26 cellular contexts compared by ENCODE assay signal in genomic region chr20:44465001-44465560, GRCh38. TPM values are rescaled to one million over a fixed set of nuclear protein-coding genes. Genes with fewer than 3 reads are reported as not detected.
DNase-seq lines count a peak whose midpoint lies in the region; ATAC-seq, FAIRE-seq and TF ChIP-seq lines count a peak whose summit lies in the region.
"Had no signal": no experiment of that assay in that cellular context is flagged by ENCODE, and none has a peak within 500 bp of the region (broad histone marks: within the 10 kb centered on the region; RNA-seq: fewer than 3 reads in every experiment).

No MANE protein-coding gene starts in this region.

- H3K27me3 ChIP-seq in GM12878 (replicated peaks in 1 of 2; ENCODE audit: control insufficient read depth in 2 of 2, insufficient read depth in 2 of 2, low read length in 1 of 2) (no peaks in the 10 kb centered on the region; a peak in 1 of 4 replicates), HepG2 (ENCODE audit: control insufficient read depth in 1 of 2, insufficient read depth in 2 of 2, low read length in 2 of 2) (no peaks in the 10 kb centered on the region), testis (no peaks in the 10 kb centered on the region), BE2C (no peaks in the 10 kb centered on the region)
- H3K27me3 ChIP-seq: BLaER1, brain microvascular endothelial cell, upper lobe of left lung had no signal

- H3K4me3 ChIP-seq in GM12878, result no peak overlapping the region
- no peak overlapping the region for H3K4me3 ChIP-seq in HepG2 (replicated peaks in 1 of 3; ENCODE audit: insufficient read depth in 1 of 3, low read depth in 2 of 3, low read length in 3 of 3)
- no peak overlapping the region for H3K4me3 ChIP-seq in testis
- H3K4me3 ChIP-seq in BE2C (ENCODE audit: low read depth, low read length), result no peak overlapping the region
- H3K4me3 ChIP-seq: BLaER1, upper lobe of left lung had no signal

- no peaks in the 10 kb centered on the region for H3K9me3 ChIP-seq in GM12878 (replicated peaks; ENCODE audit: control insufficient read depth, insufficient read depth, low read length)
- H3K9me3 ChIP-seq in HepG2 (ENCODE audit: low read length), result no peaks in the 10 kb centered on the region
- H3K9me3 ChIP-seq in testis, result no peaks in the 10 kb centered on the region
- no peaks in the 10 kb centered on the region for H3K9me3 ChIP-seq in BE2C
- H3K9me3 ChIP-seq: BLaER1, upper lobe of left lung had no signal

- H3K9ac ChIP-seq in GM12878 (ENCODE audit: control insufficient read depth, insufficient read depth, low read length) (no peak overlapping the region), HepG2 (ENCODE audit: insufficient read depth, low read depth, low read length) (no peak overlapping the region)
- H3K9ac ChIP-seq: BLaER1, KMS-11 had no signal

- no peak for TF ChIP-seq EP300 in GM12878 (IDR thresholded peaks at IDR 0.05; ENCODE audit: borderline replicate concordance in 1 of 2, control insufficient read depth in 1 of 2, low read depth in 2 of 2, low read length in 2 of 2)
- TF ChIP-seq EP300 in HepG2 (IDR thresholded peaks at IDR 0.05; ENCODE audit: low read depth in 2 of 2, low read length in 2 of 2), result no peak
- no peak for TF ChIP-seq EP300 in HepG2 (CRISPR knock-in tag; IDR thresholded peaks at IDR 0.05; ENCODE audit: borderline replicate concordance)

- TF ChIP-seq CTCF in GM12878 (IDR thresholded peaks at IDR 0.05 in 2 of 3, conservative IDR thresholded peaks at IDR 0.05 in 1 of 3; ENCODE audit: control insufficient read depth in 2 of 3, extremely low read depth in 1 of 3, insufficient read depth in 1 of 3, low read depth in 3 of 3, low read length in 3 of 3), result no peak
- TF ChIP-seq CTCF in HepG2 (CRISPR knock-in tag; IDR thresholded peaks at IDR 0.05), result no peak
- TF ChIP-seq CTCF in testis (IDR thresholded peaks at IDR 0.05), result no peak
- no peak for TF ChIP-seq CTCF in BE2C (IDR thresholded peaks at IDR 0.05; ENCODE audit: low read depth, low read length)

- intact Hi-C loops in GM12878 (cut with micrococcal nuclease; ENCODE audit: unreplicated experiment), result no loop called here
- intact Hi-C loops in HepG2 (cut with micrococcal nuclease; ENCODE audit: unreplicated experiment), result no loop called here
- intact Hi-C loops in testis (cut with DNase I; ENCODE audit: low total_unique reads), result no loop called here

- POLR2A ChIA-PET in GM12878 (lab: Charles Lee), result no interaction called here
- POLR2A ChIA-PET in HepG2 (lab: Yijun Ruan, JAX), result interaction anchor here (0.8 to 1.3 kb wide), 3 partner anchors 10 to 53 kb away, joined by 3 to 5 read pairs (median 5); partner anchors contain the start of gene TTPAL

- SMC1A ChIA-PET in GM12878 (lab: Charles Lee; ENCODE audit: uncharacterized antibody, unreplicated experiment), result no interaction called here

- WGBS in GM12878 (ENCODE audit: insufficient coverage, insufficient replicate concordance, low lambda C conversion rate, missing lambda C conversion rate), result 8% methylated on average over 3 of the region's 3 CpGs
- 27% methylated on average over 3 of the region's 3 CpGs for WGBS in HepG2 (ENCODE audit: low lambda C conversion rate)
- WGBS in testis, 2 donors, result 64 to 75% methylated on average over 3 of the region's 3 CpGs

- CTCF ChIA-PET in GM12878 (lab: Yijun Ruan, JAX) (interaction anchor here (0.7 to 1.3 kb wide), 2 partner anchors 145 to 154 kb away, joined by 3 read pairs; partner anchors contain the start of gene FITM2), HepG2 (lab: Yijun Ruan, JAX; ENCODE audit: low intra/inter-chr PET ratio, low total read pairs) (no interaction called here)

- no peak for TF ChIP-seq RAD21 in GM12878 (IDR thresholded peaks at IDR 0.05; ENCODE audit: insufficient read depth, low read depth, low read length)
- TF ChIP-seq RAD21 in HepG2 (CRISPR knock-in tag; IDR thresholded peaks at IDR 0.05), result no peak

- no peaks in the 10 kb centered on the region for H3K79me2 ChIP-seq in GM12878 (ENCODE audit: control insufficient read depth, insufficient read depth, low read length)
- H3K79me2 ChIP-seq in HepG2 (ENCODE audit: insufficient read depth, low read length), result no peaks in the 10 kb centered on the region

- no peak for FAIRE-seq in GM12878 (lab: Jason Lieb, UNC)
- FAIRE-seq in HepG2 (lab: Jason Lieb, UNC), result no peak
- FAIRE-seq: A204.1, colon, H1 had no signal

- no peaks in the 10 kb centered on the region for H3K36me3 ChIP-seq in GM12878 (ENCODE audit: control insufficient read depth in 2 of 2, insufficient read depth in 2 of 2, low read length in 1 of 2)
- H3K36me3 ChIP-seq in HepG2 (replicated peaks in 1 of 2; ENCODE audit: control insufficient read depth in 1 of 2, insufficient read depth in 2 of 2, low read length in 2 of 2), result no peaks in the 10 kb centered on the region
- no peaks in the 10 kb centered on the region for H3K36me3 ChIP-seq in testis (ENCODE audit: low read depth, missing control alignments)
- H3K36me3 ChIP-seq in BE2C, result no peaks in the 10 kb centered on the region
- H3K36me3 ChIP-seq: BLaER1, brain microvascular endothelial cell, upper lobe of left lung had no signal

- H3K4me2 ChIP-seq in GM12878 (ENCODE audit: control insufficient read depth, insufficient read depth) (no peak overlapping the region), HepG2 (ENCODE audit: low read depth, low read length) (no peak overlapping the region)
- H3K4me2 ChIP-seq: BLaER1, KMS-11 had no signal

- H2AFZ ChIP-seq in GM12878 (ENCODE audit: control insufficient read depth, low read depth, low read length) (no peak overlapping the region), HepG2 (ENCODE audit: low read length) (no peak overlapping the region)

- H3K27ac ChIP-seq in GM12878 (ENCODE audit: control insufficient read depth, insufficient read depth) (no peak overlapping the region), HepG2 (ENCODE audit: extremely low read length, insufficient read depth, low read length) (no peak overlapping the region), testis (peak overlapping the region; percentile 63 to 70)
- H3K27ac ChIP-seq: BLaER1, brain microvascular endothelial cell, KMS-11 had no signal

- in situ Hi-C loops in GM12878 (cut with MboI) (no loop called here), HepG2 (cut with HindIII; ENCODE audit: extremely low pct_ligation_motif_present, low pct_unique_long_range_greater_than_20kb) (no loop called here)

- H4K20me1 ChIP-seq in GM12878 (ENCODE audit: control insufficient read depth, insufficient read depth) (no peaks in the 10 kb centered on the region), HepG2 (ENCODE audit: insufficient read depth, low read length) (no peaks in the 10 kb centered on the region)
- H4K20me1 ChIP-seq: BLaER1 had no signal

- TF ChIP-seq POLR2A in GM12878 (IDR thresholded peaks at IDR 0.05; ENCODE audit: low read depth, low read length) (no peak), HepG2 (IDR thresholded peaks at IDR 0.05; ENCODE audit: insufficient read depth in 1 of 2, low read depth in 2 of 2, low read length in 2 of 2) (no peak), testis (IDR thresholded peaks at IDR 0.05) (no peak)

- H3K4me1 ChIP-seq in GM12878 (ENCODE audit: control insufficient read depth, insufficient read depth, low read length) (no peaks in the 10 kb centered on the region), HepG2 (ENCODE audit: insufficient read depth, low read length) (peaks cover 67% of the 10 kb centered on the region), testis (peaks cover 22% of the 10 kb centered on the region), BE2C (no peaks in the 10 kb centered on the region)
- H3K4me1 ChIP-seq: BLaER1 had no signal

- DNase-seq in NCI-H2196 (lab: John Stamatoyannopoulos, UW; ENCODE audit: unreplicated experiment) (peak; percentile 48), NCI-H2196 treated with DMSO at 0.1 percent for 48 hours (lab: John Stamatoyannopoulos, UW; ENCODE audit: unreplicated experiment) (no peak), GM12878 (ENCODE audit: low read depth, low spot score) (no peak), HepG2 (ENCODE audit: low spot score) (no peak), testis (no peak), HT-29 (ENCODE audit: low spot score) (no peak), BE2C (no peak)
- no peak for DNase-seq in stimulated activated CD4-positive, alpha-beta T cell treated with anti-CD3 and anti-CD28 coated beads, Interleukin-4, amount 100 ng/mL, for 1 hour
- DNase-seq: activated CD4-positive, alpha-beta T cell treated with anti-CD3 and anti-CD28 coated beads, Interleukin-2, amount 50 U/mL, for 48 hours; activated CD4-positive, CD25-positive, alpha-beta regulatory T cell; activated CD8-positive, alpha-beta memory T cell treated with anti-CD3 and anti-CD28 coated beads, Interleukin-2, amount 50 U/mL, for 4 hours; activated naive CD8-positive, alpha-beta T cell treated with anti-CD3 and anti-CD28 coated beads, Interleukin-2, amount 50 U/mL, for 24 hours; brain microvascular endothelial cell; DMS79 treated with DMSO at 0.1 percent for 48 hours; effector memory CD4-positive, alpha-beta T cell; left ventricle myocardium superior; NCI-H187; NCI-H446; right cardiac atrium; SIG-M5; upper lobe of left lung had no signal

- RAD21 ChIA-PET in GM12878 (lab: Charles Lee; ENCODE audit: unreplicated experiment), result no interaction called here

- ATAC-seq in GM12878 (no peak), HepG2 (no peak)
- ATAC-seq: activated naive CD8-positive, alpha-beta T cell treated with anti-CD3 and anti-CD28 coated beads, Interleukin-2, amount 50 U/mL, for 24 hours; left ventricle myocardium superior; right cardiac atrium had no signal

- BruUV-seq in GM12878 (replicated peaks; lab: Mats Ljungman, UMichigan) (no TSS peak), HepG2 (replicated peaks; lab: Mats Ljungman, UMichigan) (no TSS peak)

RNA-seq across cellular contexts. Expression of gene TTPAL, which starts 10.6 kb away (rescaled TPM):
- total RNA-seq in GM12878 (2013; cell fraction: nucleolus; rRNA removed), result 6.5 TPM in 2 replicates
- total RNA-seq in GM12878 (2014; rRNA removed), result 9.2 and 9.4 TPM in 2 replicates
- total RNA-seq in GM12878 (2014; rRNA removed; fragmentation: Illumina TruSeq; extraction: Trizol), result 9.2 and 9.3 TPM in 2 replicates
- 17.1 and 17.8 TPM in 2 replicates for total RNA-seq in GM12878 (2021)
- 6.7 TPM for polyA plus RNA-seq in GM12878 (2011; ENCODE audit: low read depth)
- polyA plus RNA-seq in GM12878 (2011; rRNA removed), result 3.9 and 5.2 TPM in 2 replicates
- polyA plus RNA-seq in GM12878 (2011; cell fraction: cytosol; rRNA removed), result 4.3 and 4.8 TPM in 2 replicates
- polyA plus RNA-seq in GM12878 (2011; cell fraction: nucleus; rRNA removed), result 4.6 and 7.0 TPM in 2 replicates
- polyA plus RNA-seq in GM12878 (2012), result 6.3 and 7.4 TPM in 2 replicates
- polyA plus RNA-seq in GM12878 (2014; fragmentation: Illumina TruSeq; extraction: Trizol), result 14.4 and 15.4 TPM in 2 replicates
- 1 to 10 TPM; 4.0 to 4.3 TPM for polyA plus RNA-seq in GM12878 (2014; fragmentation: Nextera tagmentation; extraction: Ambion mirVana)
- polyA plus RNA-seq in GM12878 (2014; rRNA removed), result 8.5 and 8.7 TPM in 2 replicates
- polyA plus RNA-seq in GM12878 (2016; fragmentation: Nextera tagmentation; extraction: Ambion mirVana), result 10 to 100 TPM; 19.7 to 24.0 TPM
- 6.1 and 8.4 TPM in 2 replicates for polyA minus RNA-seq in GM12878 (2011; rRNA and poly(A)+ RNA removed)
- 0.94 and 3.3 TPM in 2 replicates for polyA minus RNA-seq in GM12878 (2011; cell fraction: cytosol; rRNA and poly(A)+ RNA removed)
- 3.4 and 4.7 TPM in 2 replicates for polyA minus RNA-seq in GM12878 (2011; cell fraction: nucleus; rRNA and poly(A)+ RNA removed)
- 18.8 and 25.0 TPM in 2 replicates for total RNA-seq in HepG2 (2016; rRNA removed; fragmentation: Illumina TruSeq; extraction: Trizol)
- 5.5 and 6.4 TPM in 2 replicates for total RNA-seq in HepG2 (2016; cell fraction: cytosol; rRNA removed; fragmentation: Illumina TruSeq; extraction: Trizol; ENCODE audit: low read depth)
- 18.9 and 20.5 TPM in 2 replicates for total RNA-seq in HepG2 (2016; cell fraction: insoluble cytoplasmic fraction; rRNA removed; fragmentation: Illumina TruSeq; extraction: Trizol)
- total RNA-seq in HepG2 (2016; cell fraction: membrane; rRNA removed; fragmentation: Illumina TruSeq; extraction: Trizol), result 9.4 and 11.1 TPM in 2 replicates
- total RNA-seq in HepG2 (2016; cell fraction: nucleus; rRNA removed; fragmentation: Illumina TruSeq; extraction: Trizol), result 12.8 and 13.9 TPM in 2 replicates
- polyA plus RNA-seq in HepG2 (2011; rRNA removed), result 4.3 and 6.5 TPM in 2 replicates
- polyA plus RNA-seq in HepG2 (2011; cell fraction: cytosol; rRNA removed), result 2.9 and 4.0 TPM in 2 replicates
- 7.3 and 9.9 TPM in 2 replicates for polyA plus RNA-seq in HepG2 (2011; cell fraction: nucleus; rRNA removed)
- polyA plus RNA-seq in HepG2 (2012), result 6.4 and 9.2 TPM in 2 replicates
- polyA plus RNA-seq in HepG2 (2016; cell fraction: cytosol; fragmentation: Illumina TruSeq; extraction: Trizol; ENCODE audit: low read depth), result 0.79 and 1.3 TPM in 2 replicates
- 16.0 and 18.5 TPM in 2 replicates for polyA plus RNA-seq in HepG2 (2016; cell fraction: insoluble cytoplasmic fraction; fragmentation: Illumina TruSeq; extraction: Trizol; ENCODE audit: low read depth)
- 3.7 and 4.2 TPM in 2 replicates for polyA plus RNA-seq in HepG2 (2016; cell fraction: membrane; fragmentation: Illumina TruSeq; extraction: Trizol; ENCODE audit: low read depth)
- 19.0 and 22.5 TPM in 2 replicates for polyA plus RNA-seq in HepG2 (2016; cell fraction: nucleus; fragmentation: Illumina TruSeq; extraction: Trizol; ENCODE audit: insufficient read depth, low read depth)
- polyA minus RNA-seq in HepG2 (2011; rRNA and poly(A)+ RNA removed; ENCODE audit: low replicate concordance), result 13.1 and 21.0 TPM in 2 replicates
- 5.7 and 6.9 TPM in 2 replicates for polyA minus RNA-seq in HepG2 (2011; cell fraction: cytosol; rRNA and poly(A)+ RNA removed)
- polyA minus RNA-seq in HepG2 (2011; cell fraction: nucleus; rRNA and poly(A)+ RNA removed), result 6.1 and 6.7 TPM in 2 replicates
- 10 to 100 TPM; 12.0 to 13.1 TPM for total RNA-seq in testis
- polyA plus RNA-seq in testis (ENCODE audit: insufficient read depth, low read depth, low replicate concordance), result 9.8 TPM
- 4.7 and 4.8 TPM in 2 replicates for total RNA-seq in HT-29 (2014; rRNA removed; shearing (Covaris generic))
- polyA plus RNA-seq in BE2C (2012; ENCODE audit: insufficient read depth, insufficient read length, low read depth), result 7.3 TPM

RNA-seq across cellular contexts. Expression of gene SERINC3, which starts 56.8 kb away (rescaled TPM):
- 55.2 and 56.0 TPM in 2 replicates for total RNA-seq in GM12878 (2013; cell fraction: nucleolus; rRNA removed)
- total RNA-seq in GM12878 (2014; rRNA removed), result 24.5 and 31.5 TPM in 2 replicates
- 33.3 and 33.8 TPM in 2 replicates for total RNA-seq in GM12878 (2014; rRNA removed; fragmentation: Illumina TruSeq; extraction: Trizol)
- total RNA-seq in GM12878 (2021), result 35.0 and 35.3 TPM in 2 replicates
- polyA plus RNA-seq in GM12878 (2011; ENCODE audit: low read depth), result 31.5 TPM
- 88.7 and 96.8 TPM in 2 replicates for polyA plus RNA-seq in GM12878 (2011; rRNA removed)
- polyA plus RNA-seq in GM12878 (2011; cell fraction: cytosol; rRNA removed), result 108 and 110 TPM in 2 replicates
- polyA plus RNA-seq in GM12878 (2011; cell fraction: nucleus; rRNA removed), result 39.5 and 50.6 TPM in 2 replicates
- polyA plus RNA-seq in GM12878 (2012), result 34.3 and 41.9 TPM in 2 replicates
- 39.8 and 41.9 TPM in 2 replicates for polyA plus RNA-seq in GM12878 (2014; fragmentation: Illumina TruSeq; extraction: Trizol)
- polyA plus RNA-seq in GM12878 (2014; fragmentation: Nextera tagmentation; extraction: Ambion mirVana), result 10 to 100 TPM; 37.8 to 55.6 TPM
- polyA plus RNA-seq in GM12878 (2014; rRNA removed), result 31.8 and 34.0 TPM in 2 replicates
- 10 to 100 TPM; 59.0 to 59.8 TPM for polyA plus RNA-seq in GM12878 (2016; fragmentation: Nextera tagmentation; extraction: Ambion mirVana)
- 242 and 250 TPM in 2 replicates for polyA minus RNA-seq in GM12878 (2011; rRNA and poly(A)+ RNA removed)
- polyA minus RNA-seq in GM12878 (2011; cell fraction: cytosol; rRNA and poly(A)+ RNA removed), result 44.1 and 47.9 TPM in 2 replicates
- 23.2 and 23.7 TPM in 2 replicates for polyA minus RNA-seq in GM12878 (2011; cell fraction: nucleus; rRNA and poly(A)+ RNA removed)
- 53.5 and 82.0 TPM in 2 replicates for total RNA-seq in HepG2 (2016; rRNA removed; fragmentation: Illumina TruSeq; extraction: Trizol)
- total RNA-seq in HepG2 (2016; cell fraction: cytosol; rRNA removed; fragmentation: Illumina TruSeq; extraction: Trizol; ENCODE audit: low read depth), result 18.2 and 23.6 TPM in 2 replicates
- 60.4 and 86.2 TPM in 2 replicates for total RNA-seq in HepG2 (2016; cell fraction: insoluble cytoplasmic fraction; rRNA removed; fragmentation: Illumina TruSeq; extraction: Trizol)
- total RNA-seq in HepG2 (2016; cell fraction: membrane; rRNA removed; fragmentation: Illumina TruSeq; extraction: Trizol), result 40.1 and 41.9 TPM in 2 replicates
- total RNA-seq in HepG2 (2016; cell fraction: nucleus; rRNA removed; fragmentation: Illumina TruSeq; extraction: Trizol), result 61.2 and 69.4 TPM in 2 replicates
- 208 and 226 TPM in 2 replicates for polyA plus RNA-seq in HepG2 (2011; rRNA removed)
- 233 and 277 TPM in 2 replicates for polyA plus RNA-seq in HepG2 (2011; cell fraction: cytosol; rRNA removed)
- polyA plus RNA-seq in HepG2 (2011; cell fraction: nucleus; rRNA removed), result 99.3 and 112 TPM in 2 replicates
- 113 and 127 TPM in 2 replicates for polyA plus RNA-seq in HepG2 (2012)
- 14.1 and 17.6 TPM in 2 replicates for polyA plus RNA-seq in HepG2 (2016; cell fraction: cytosol; fragmentation: Illumina TruSeq; extraction: Trizol; ENCODE audit: low read depth)
- 45.2 and 48.0 TPM in 2 replicates for polyA plus RNA-seq in HepG2 (2016; cell fraction: insoluble cytoplasmic fraction; fragmentation: Illumina TruSeq; extraction: Trizol; ENCODE audit: low read depth)
- polyA plus RNA-seq in HepG2 (2016; cell fraction: membrane; fragmentation: Illumina TruSeq; extraction: Trizol; ENCODE audit: low read depth), result 24.9 and 28.0 TPM in 2 replicates
- polyA plus RNA-seq in HepG2 (2016; cell fraction: nucleus; fragmentation: Illumina TruSeq; extraction: Trizol; ENCODE audit: insufficient read depth, low read depth), result 80.9 and 84.6 TPM in 2 replicates
- 441 and 695 TPM in 2 replicates for polyA minus RNA-seq in HepG2 (2011; rRNA and poly(A)+ RNA removed; ENCODE audit: low replicate concordance)
- polyA minus RNA-seq in HepG2 (2011; cell fraction: cytosol; rRNA and poly(A)+ RNA removed), result 196 and 254 TPM in 2 replicates
- polyA minus RNA-seq in HepG2 (2011; cell fraction: nucleus; rRNA and poly(A)+ RNA removed), result 98.0 and 139 TPM in 2 replicates
- 100 to 1,000 TPM; 163 to 181 TPM for total RNA-seq in testis
- polyA plus RNA-seq in testis (ENCODE audit: insufficient read depth, low read depth, low replicate concordance), result 263 TPM
- 61.4 and 74.3 TPM in 2 replicates for total RNA-seq in HT-29 (2014; rRNA removed; shearing (Covaris generic))
- polyA plus RNA-seq in BE2C (2012; ENCODE audit: insufficient read depth, insufficient read length, low read depth), result 76.5 TPM

Comparison
In these comparisons a context has a peak if more than half of its experiments do, and no peak if none do; other contexts are left out.
1. H3K27ac ChIP-seq: peak in testis (2 of 2); none in GM12878 (single experiment) and HepG2 (single experiment).